Comparison of ENCODE assay signal across 23 cellular contexts in genomic region chr12:24078318-24078765, GRCh38.
A peak's percentile ranks its signal among the peaks of the same experiment; 100 is the strongest.
DNase-seq lines count a peak whose midpoint lies in the region; ATAC-seq and TF ChIP-seq lines count a peak whose summit lies in the region.
"Had no signal": no experiment of that assay in that cellular context is flagged by ENCODE, and none has a peak within 500 bp of the region (broad histone marks: within the 10 kb centered on the region; RNA-seq: fewer than 3 reads in every experiment).

No MANE protein-coding gene starts in this region.

- DNase-seq in A673 (ENCODE audit: low spot score) (peak; percentile 13), HT1080 (ENCODE audit: low read depth) (peak; percentile 6), iris pigment epithelial cell (ENCODE audit: low read depth) (peak; percentile 65), RPMI8226 (no peak)
- DNase-seq: activated CD4-positive, alpha-beta T cell treated with anti-CD3 and anti-CD28 coated beads, Interleukin-2, amount 50 U/mL, for 4 hours; activated naive CD4-positive, alpha-beta T cell treated with Interleukin-2 at 50 U/mL for 16 hours; activated T-cell treated with anti-CD3 and anti-CD28 coated beads for 4 hours; CD4-positive, alpha-beta T cell; colonic mucosa; DND-41; foreskin melanocyte; GOT3; mucosa of descending colon; NCI-H2081; NK-92 treated with Interleukin-12 subunit alpha and Interleukin-12 subunit beta, amount 100 ng/mL, for 24 hours; stimulated activated naive CD8-positive, alpha-beta T cell treated with anti-CD3 and anti-CD28 coated beads, Interleukin-15, Interleukin-2, amounts not matched to agents 100 U/mL and 50 U/mL, for 24 hours; upper lobe of left lung had no signal

- CTCF ChIA-PET in A673 (lab: Charles Lee): interaction anchor here (0.9 kb wide), 1 partner anchor 519 kb away, joined by 3 read pairs; no protein-coding TSS in a partner anchor

- peaks cover 7% of the 10 kb centered on the region for H3K4me1 ChIP-seq in A673 (ENCODE audit: insufficient read depth, low read length, poor library complexity, severe bottlenecking)
- H3K4me1 ChIP-seq: ascending aorta, colonic mucosa, upper lobe of left lung had no signal

- no peaks in the 10 kb centered on the region for H3K36me3 ChIP-seq in A673 (ENCODE audit: insufficient read depth, low read length, poor library complexity, severe bottlenecking)
- H3K36me3 ChIP-seq: ascending aorta, colonic mucosa, upper lobe of left lung had no signal

- ATAC-seq in SK-N-SH treated with all-trans-retinoic acid at 6 μM for 48 hours: peak; percentile 67
- ATAC-seq in GM18907 (IDR thresholded peaks at IDR 0.05; ENCODE audit: unreplicated experiment): no peak
- no peak for ATAC-seq in GM21717 (IDR thresholded peaks at IDR 0.05; ENCODE audit: unreplicated experiment)
- no peak for ATAC-seq in HG03039 (IDR thresholded peaks at IDR 0.05; ENCODE audit: unreplicated experiment)
- ATAC-seq: mucosa of descending colon; stimulated activated naive CD8-positive, alpha-beta T cell treated with anti-CD3 and anti-CD28 coated beads, Interleukin-15, Interleukin-2, amounts not matched to agents 100 U/mL and 50 U/mL, for 24 hours had no signal

- POLR2A ChIA-PET in A673 (lab: Charles Lee; ENCODE audit: low non-redundant PET): no interaction called here

- intact Hi-C loops in A673 (cut with micrococcal nuclease; ENCODE audit: unreplicated experiment): no loop called here

- H3K27me3 ChIP-seq in A673 (replicated peaks; ENCODE audit: insufficient read depth, low read depth, low read length, poor library complexity): no peaks in the 10 kb centered on the region
- H3K27me3 ChIP-seq: ascending aorta, colonic mucosa, upper lobe of left lung had no signal

- TF ChIP-seq CTCF in A673 (conservative IDR thresholded peaks at IDR 0.05; ENCODE audit: low read depth, low read length): no peak

- no TSS peak for BruUV-seq in A673 (replicated peaks; lab: Mats Ljungman, UMichigan)

- no peak overlapping the region for H3K27ac ChIP-seq in A673 (ENCODE audit: low read depth, low read length, poor library complexity, severe bottlenecking)
- H3K27ac ChIP-seq: ascending aorta, colonic mucosa, upper lobe of left lung, VCaP had no signal

- no peak overlapping the region for H3K4me3 ChIP-seq in A673 (ENCODE audit: low read depth, low read length, poor library complexity, severe bottlenecking)
- H3K4me3 ChIP-seq: ascending aorta, colonic mucosa, mucosa of descending colon, upper lobe of left lung had no signal

- no peaks in the 10 kb centered on the region for H3K9me3 ChIP-seq in A673 (ENCODE audit: low read depth, low read length, poor library complexity, severe bottlenecking)
- H3K9me3 ChIP-seq: ascending aorta, colonic mucosa, mucosa of descending colon, upper lobe of left lung had no signal

TF ChIP-seq in SK-N-SH treated with all-trans-retinoic acid at 6 μM for 48 hours, 23 proteins besides CTCF, POLR2A, EP300 and RAD21:
- 0 out of 2 replicates have a peak, but pooled peaks have one; percentile 27 for TF ChIP-seq CREB5 (CRISPR knock-in tag; IDR thresholded peaks at IDR 0.05; ENCODE audit: low read depth)
- TF ChIP-seq ZNF70 (CRISPR knock-in tag; IDR thresholded peaks at IDR 0.05): peak; percentile 86; the same call in 1 of the 2 replicates
- peak; percentile 44; the same call in 1 of the 2 replicates for TF ChIP-seq ISL1 (CRISPR knock-in tag; IDR thresholded peaks at IDR 0.05)
- TF ChIP-seq POU6F1 (CRISPR knock-in tag; IDR thresholded peaks at IDR 0.05; ENCODE audit: borderline replicate concordance, low read depth): no peak
